Comparison of ENCODE assay signal across 21 cellular contexts in the genomic region with DNA sequence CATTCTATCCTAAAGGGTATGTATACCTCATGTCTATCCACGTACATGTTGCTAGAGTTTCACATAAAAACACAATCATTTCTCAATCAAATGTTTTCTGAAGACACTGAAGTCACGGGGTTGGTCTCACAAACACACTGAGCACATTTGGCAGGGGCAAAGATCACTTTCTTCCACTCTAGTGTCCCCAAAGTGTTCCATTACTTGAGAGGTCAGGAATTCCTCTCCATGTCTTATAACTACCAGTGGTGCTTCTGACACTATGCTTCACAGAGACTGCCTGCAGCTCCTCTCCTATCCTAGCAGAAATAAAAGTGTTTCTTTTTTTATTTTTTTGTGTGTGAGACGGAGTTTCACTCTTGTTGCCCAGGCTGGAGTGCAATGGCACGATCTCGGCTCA. TPM values are rescaled to one million over a fixed set of nuclear protein-coding genes. Genes with fewer than 3 reads are reported as not detected.
A peak's percentile ranks its signal among the peaks of the same experiment; 100 is the strongest.
DNase-seq lines count a peak whose midpoint lies in the region; TF ChIP-seq lines count a peak whose summit lies in the region.
"Had no signal": no experiment of that assay in that cellular context is flagged by ENCODE, and none has a peak within 500 bp of the region (broad histone marks: within the 10 kb centered on the region; RNA-seq: fewer than 3 reads in every experiment).

No MANE protein-coding gene starts in this region.

- no peak for TF ChIP-seq EP300 in transverse colon (IDR thresholded peaks at IDR 0.05; ENCODE audit: low read depth)

- in situ Hi-C loops in transverse colon (cut with MboI; ENCODE audit: low pct_ligation_motif_present in 1 of 4, low pct_unique_long_range_greater_than_20kb in 1 of 4, low sequenced_read_pairs in 3 of 4) = no loop called here
- in situ Hi-C loops in HAP-1 (cut with MboI; ENCODE audit: low sequenced_read_pairs) = no loop called here

- H3K9me3 ChIP-seq in transverse colon (no peaks in the 10 kb centered on the region), HAP-1 (no peaks in the 10 kb centered on the region)
- H3K9me3 ChIP-seq: adrenal gland, SK-N-SH had no signal

- DNase-seq in choroid plexus epithelial cell (ENCODE audit: low read depth) (peak; percentile 52), left kidney (ENCODE audit: low read depth, low spot score) (peak; percentile 14), renal cortical epithelial cell (ENCODE audit: low read depth) (peak; percentile 38), transverse colon (no peak), NCI-H526 treated with DMSO at 0.1 percent for 48 hours (lab: John Stamatoyannopoulos, UW) (no peak), HAP-1 (ENCODE audit: low spot score in 2 of 2) (no peak), NCI-H2029 treated with DMSO at 0.1 percent for 48 hours (lab: John Stamatoyannopoulos, UW) (no peak), GF-D8 (lab: John Stamatoyannopoulos, UW) (no peak)
- DNase-seq: activated B cell treated with CpG ODN at 0.5 μM for 24 hours; activated CD4-positive, alpha-beta memory T cell treated with anti-CD3 and anti-CD28 coated beads, Interleukin-2, amount 10 ng/mL, durations not matched to agents 7 days and 5 days; activated gamma-delta T cell; CD4-positive, alpha-beta T cell; DMS 273 treated with DMSO at 0.1 percent for 48 hours; islet precursor cell; MM.1S; naive thymus-derived CD4-positive, alpha-beta T cell; NCI-H1436 treated with DMSO at 0.1 percent for 48 hours; occipital lobe; SK-N-SH had no signal

- no peak for TF ChIP-seq CTCF in choroid plexus epithelial cell (conservative IDR thresholded peaks at IDR 0.05; ENCODE audit: low read depth, low read length)
- no peak for TF ChIP-seq CTCF in transverse colon (IDR thresholded peaks at IDR 0.05)

- H3K27ac ChIP-seq in transverse colon = peak overlapping the region; percentile 4 to 43 (median 22)
- H3K27ac ChIP-seq: RWPE1 had no signal

- H3K27me3 ChIP-seq in transverse colon (no peaks in the 10 kb centered on the region), HAP-1 (ENCODE audit: low read depth) (no peaks in the 10 kb centered on the region)
- H3K27me3 ChIP-seq: adrenal gland had no signal

- no peaks in the 10 kb centered on the region for H3K36me3 ChIP-seq in transverse colon
- H3K36me3 ChIP-seq in HAP-1 (replicated peaks) = no peaks in the 10 kb centered on the region
- H3K36me3 ChIP-seq: adrenal gland had no signal

- intact Hi-C loops in transverse colon (cut with DNase I; ENCODE audit: low total_unique reads) = no loop called here

- no peak overlapping the region for H3K4me3 ChIP-seq in choroid plexus epithelial cell (ENCODE audit: low read depth, low read length)
- no peak overlapping the region for H3K4me3 ChIP-seq in transverse colon
- H3K4me3 ChIP-seq in HAP-1 = no peak overlapping the region
- H3K4me3 ChIP-seq: adrenal gland had no signal

- 70 to 82% methylated on average over 2 to 5 of the region's 5 CpGs for WGBS in transverse colon (ENCODE audit: low coverage in 1 of 2), 2 donors

- H3K4me1 ChIP-seq in transverse colon = no peaks in the 10 kb centered on the region
- H3K4me1 ChIP-seq in HAP-1 = no peaks in the 10 kb centered on the region

- TF ChIP-seq POLR2A in transverse colon (IDR thresholded peaks at IDR 0.05) = no peak

RNA-seq across cellular contexts. Expression of a gene that starts 19.1 kb away (rescaled TPM):
- 8.9 and 34.1 TPM in 2 replicates for total RNA-seq in renal cortical epithelial cell
- total RNA-seq in transverse colon = 10 to 100 TPM in 3 of 4 donors, 1 to 10 TPM in 1; 7.1 to 21.7 (median 17.5) TPM

RNA-seq across cellular contexts. Expression of a gene that starts 50.5 kb away (rescaled TPM):
- total RNA-seq in renal cortical epithelial cell (22.1 and 47.2 TPM in 2 replicates), transverse colon (100 to 1,000 TPM in 1 of 4 donors, 10 to 100 TPM in 3; 53.1 to 157 (median 96.4) TPM)

Comparison
In these comparisons a context has a peak if more than half of its experiments do, and no peak if none do; other contexts are left out.
1. DNase-seq: peak in choroid plexus epithelial cell (single experiment), left kidney (single experiment) and renal cortical epithelial cell (single experiment); none in transverse colon (single experiment), NCI-H526 treated with DMSO at 0.1 percent for 48 hours (single experiment), HAP-1 (0 of 2), NCI-H2029 treated with DMSO at 0.1 percent for 48 hours (single experiment) and GF-D8 (single experiment).